In genomic region chr2:30250421-30250820, GRCh38 we compare ENCODE assay signal across 21 cellular contexts. TPM values are rescaled to one million over a fixed set of nuclear protein-coding genes. Genes with fewer than 3 reads are reported as not detected.
DNase-seq lines count a peak whose midpoint lies in the region; ATAC-seq and TF ChIP-seq lines count a peak whose summit lies in the region.
"Had no signal": no experiment of that assay in that cellular context is flagged by ENCODE, and none has a peak within 500 bp of the region (broad histone marks: within the 10 kb centered on the region; RNA-seq: fewer than 3 reads in every experiment).

No MANE protein-coding gene starts in this region.

- peak overlapping the region; percentile 56 for H3K27ac ChIP-seq in naive thymus-derived CD4-positive, alpha-beta T cell (ENCODE audit: low read depth, low read length)
- H3K27ac ChIP-seq: body of pancreas, colonic mucosa, PC-9, SJSA1 had no signal

- H3K4me3 ChIP-seq in naive thymus-derived CD4-positive, alpha-beta T cell (ENCODE audit: low read length): no peak overlapping the region
- no peak overlapping the region for H3K4me3 ChIP-seq in BE2C (ENCODE audit: low read depth, low read length)
- H3K4me3 ChIP-seq: body of pancreas, colonic mucosa, PC-9, SJSA1, thoracic aorta had no signal

- H3K9me3 Mint-ChIP-seq in activated naive CD8-positive, alpha-beta T cell treated with anti-CD3 and anti-CD28 coated beads for 36 hours: peaks cover 13% of the 10 kb centered on the region
- H3K9me3 Mint-ChIP-seq in naive thymus-derived CD4-positive, alpha-beta T cell: peaks cover 0 to 2% (median 0%) of the 10 kb centered on the region in 11 donors

- H3K27ac Mint-ChIP-seq in activated naive CD8-positive, alpha-beta T cell treated with anti-CD3 and anti-CD28 coated beads for 36 hours: peak overlapping the region; percentile 90
- H3K27ac Mint-ChIP-seq in naive thymus-derived CD4-positive, alpha-beta T cell: peak overlapping the region in 8 of 9 donors; percentile 13 to 100 (median 88)

- H3K4me1 Mint-ChIP-seq in activated naive CD8-positive, alpha-beta T cell treated with anti-CD3 and anti-CD28 coated beads for 36 hours: peaks cover 93% of the 10 kb centered on the region
- H3K4me1 Mint-ChIP-seq in naive thymus-derived CD4-positive, alpha-beta T cell: peaks cover 62 to 99% (median 97%) of the 10 kb centered on the region in 7 donors

- no peaks in the 10 kb centered on the region for H3K27me3 Mint-ChIP-seq in activated naive CD8-positive, alpha-beta T cell treated with anti-CD3 and anti-CD28 coated beads for 36 hours
- no peaks in the 10 kb centered on the region for H3K27me3 Mint-ChIP-seq in naive thymus-derived CD4-positive, alpha-beta T cell

- ATAC-seq in left ventricle myocardium superior (peak; percentile 4), Right ventricle myocardium inferior (no peak), GM21515 (IDR thresholded peaks at IDR 0.05; ENCODE audit: unreplicated experiment) (no peak), HG03469 (IDR thresholded peaks at IDR 0.05; ENCODE audit: unreplicated experiment) (no peak)
- ATAC-seq in naive thymus-derived CD4-positive, alpha-beta T cell: no peak
- ATAC-seq: body of pancreas, right cardiac atrium had no signal

- no peak for TF ChIP-seq CTCF in GM13977 (IDR thresholded peaks at IDR 0.05; ENCODE audit: extremely low read depth, insufficient read depth, missing control alignments)
- no peak for TF ChIP-seq CTCF in BE2C (IDR thresholded peaks at IDR 0.05; ENCODE audit: low read depth, low read length)

- POLR2A ChIA-PET in naive thymus-derived CD4-positive, alpha-beta T cell (lab: Charles Lee): interaction anchor here (0.6 to 42.6 kb wide), 4 partner anchors 13 to 83 kb away, joined by 3 to 901 read pairs (median 452); partner anchors contain the start of gene LBH

- peaks cover 0 to 31% (median 3%) of the 10 kb centered on the region in 3 experiments for H3K36me3 ChIP-seq in naive thymus-derived CD4-positive, alpha-beta T cell (ENCODE audit: control insufficient read depth in 2 of 3, insufficient read depth in 3 of 3, low read length in 3 of 3)
- no peaks in the 10 kb centered on the region for H3K36me3 ChIP-seq in BE2C
- H3K36me3 ChIP-seq: colonic mucosa, thoracic aorta had no signal

- peak overlapping the region; percentile 32 for H3K4me3 Mint-ChIP-seq in activated naive CD8-positive, alpha-beta T cell treated with anti-CD3 and anti-CD28 coated beads for 36 hours
- H3K4me3 Mint-ChIP-seq in naive thymus-derived CD4-positive, alpha-beta T cell: peak overlapping the region in 7 of 10 donors; percentile 29 to 77 (median 53)

- in situ Hi-C loops in GM13977 (cut with MboI; ENCODE audit: low pct_unique_long_range_greater_than_20kb, low sequenced_read_pairs, unreplicated experiment): no loop called here

- no peaks in the 10 kb centered on the region for H3K9me3 ChIP-seq in naive thymus-derived CD4-positive, alpha-beta T cell (ENCODE audit: control insufficient read depth in 2 of 3, low read length in 3 of 3)
- H3K9me3 ChIP-seq in BE2C: no peaks in the 10 kb centered on the region
- H3K9me3 ChIP-seq: body of pancreas, colonic mucosa, SJSA1, thoracic aorta had no signal

- H3K36me3 Mint-ChIP-seq in activated naive CD8-positive, alpha-beta T cell treated with anti-CD3 and anti-CD28 coated beads for 36 hours: peaks cover 82% of the 10 kb centered on the region
- H3K36me3 Mint-ChIP-seq in naive thymus-derived CD4-positive, alpha-beta T cell: peaks cover 5 to 65% (median 35%) of the 10 kb centered on the region in 5 donors

- intact Hi-C loops in left ventricle myocardium superior (cut with micrococcal nuclease) (no loop called here), Right ventricle myocardium inferior (cut with DNase I) (loop anchor here (5.0 kb wide), 1 partner anchor 52 kb away; no protein-coding TSS in a partner anchor)
- intact Hi-C loops in naive thymus-derived CD4-positive, alpha-beta T cell (cut with micrococcal nuclease): no loop called here

- DNase-seq in left ventricle myocardium superior (no peak), Right ventricle myocardium inferior (ENCODE audit: missing footprints) (no peak), GM13977 (ENCODE audit: low spot score) (no peak), BE2C (no peak)
- no peak for DNase-seq in activated naive CD8-positive, alpha-beta T cell treated with anti-CD3 and anti-CD28 coated beads for 36 hours
- DNase-seq in naive thymus-derived CD4-positive, alpha-beta T cell: no peak
- DNase-seq: activated CD4-positive, alpha-beta T cell treated with anti-CD3 and anti-CD28 coated beads, Interleukin-2, amount 50 U/mL, for 4 hours; activated T-cell treated with anti-CD3 and anti-CD28 coated beads, Interleukin-2, amount 50 U/mL, for 1 hour; body of pancreas; colonic mucosa; H7; Kasumi-1; NCI-H2029; occipital lobe; PC-9; right cardiac atrium; stimulated activated CD4-positive, alpha-beta T cell treated with anti-CD3 and anti-CD28 coated beads, Interleukin-15, amount 100 ng/mL, for 24 hours had no signal

- no peaks in the 10 kb centered on the region for H3K27me3 ChIP-seq in naive thymus-derived CD4-positive, alpha-beta T cell (ENCODE audit: control insufficient read depth in 2 of 2, insufficient read depth in 2 of 2, low read length in 2 of 2)
- H3K27me3 ChIP-seq in BE2C: no peaks in the 10 kb centered on the region
- H3K27me3 ChIP-seq: body of pancreas, colonic mucosa, SJSA1 had no signal

- peaks cover 80 to 91% of the 10 kb centered on the region in 2 donors for H3K4me1 ChIP-seq in naive thymus-derived CD4-positive, alpha-beta T cell (ENCODE audit: control insufficient read depth in 2 of 2, insufficient read depth in 2 of 2, low read length in 2 of 2)
- peaks cover 9% of the 10 kb centered on the region; the same call in 1 of the 2 replicates for H3K4me1 ChIP-seq in BE2C

- CTCF ChIA-PET in naive thymus-derived CD4-positive, alpha-beta T cell (lab: Charles Lee): interaction anchor here (1.0 to 1.6 kb wide), 3 partner anchors 11 to 225 kb away, joined by 3 to 6 read pairs (median 5); no protein-coding TSS in a partner anchor

RNA-seq across cellular contexts. Expression of gene LBH, which starts 19.1 kb away (rescaled TPM):
- 129 TPM for total RNA-seq in left ventricle myocardium superior
- 133 TPM for total RNA-seq in Right ventricle myocardium inferior
- total RNA-seq in activated naive CD8-positive, alpha-beta T cell treated with anti-CD3 and anti-CD28 coated beads for 36 hours: 10 to 100 TPM; 85.0 to 89.2 TPM
- 100 to 1,000 TPM; 146 to 517 (median 192) TPM for total RNA-seq in naive thymus-derived CD4-positive, alpha-beta T cell
- polyA plus RNA-seq in naive thymus-derived CD4-positive, alpha-beta T cell: 100 to 1,000 TPM; 269 to 292 TPM
- 9.8 TPM for polyA plus RNA-seq in BE2C (2012; ENCODE audit: insufficient read depth, insufficient read length, low read depth)
